9 cellular contexts compared by ENCODE assay signal in the genomic region with DNA sequence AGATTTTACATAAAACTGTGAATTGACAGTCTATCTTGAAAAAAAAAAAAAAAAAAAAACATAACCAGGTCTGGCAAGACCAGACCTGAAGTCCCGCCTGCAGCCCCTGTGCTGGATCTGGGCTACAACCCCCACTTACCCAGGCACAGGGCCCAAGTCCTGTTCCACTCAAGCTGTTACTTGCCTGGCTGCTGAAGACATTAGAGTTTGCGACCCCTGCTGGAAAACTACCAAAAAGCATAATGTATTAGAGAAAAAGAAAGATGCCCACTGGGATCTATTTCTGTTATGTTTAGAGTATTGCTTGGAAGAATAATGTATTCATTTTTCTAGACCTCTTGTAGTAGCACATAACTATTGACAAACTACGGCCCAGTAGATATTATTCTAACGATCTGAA. TPM values are rescaled to one million over a fixed set of nuclear protein-coding genes. Genes with fewer than 3 reads are reported as not detected.
DNase-seq lines count a peak whose midpoint lies in the region; ATAC-seq and TF ChIP-seq lines count a peak whose summit lies in the region.
"Had no signal": no experiment of that assay in that cellular context is flagged by ENCODE, and none has a peak within 500 bp of the region (broad histone marks: within the 10 kb centered on the region; RNA-seq: fewer than 3 reads in every experiment).

No MANE protein-coding gene starts in this region.

- TF ChIP-seq CTCF in KMS-11 (conservative IDR thresholded peaks at IDR 0.05; ENCODE audit: low read depth, low read length) (peak; percentile 48), liver (IDR thresholded peaks at IDR 0.05; ENCODE audit: low read depth, low read length, missing input control) (no peak)

- CTCF ChIA-PET in activated CD4-positive, alpha-beta T cell treated with anti-CD3 and anti-CD28 coated beads, Interleukin-2, amount 10 ng/mL, durations not matched to agents 7 days and 5 days (lab: Charles Lee), result interaction anchor here (0.7 kb wide), 1 partner anchor 18 kb away, joined by 5 read pairs; no protein-coding TSS in a partner anchor

- POLR2A ChIA-PET in activated CD4-positive, alpha-beta T cell treated with anti-CD3 and anti-CD28 coated beads, Interleukin-2, amount 10 ng/mL, durations not matched to agents 7 days and 5 days (lab: Charles Lee), result no interaction called here

- no peaks in the 10 kb centered on the region for H3K9me3 Mint-ChIP-seq in activated CD4-positive, alpha-beta T cell treated with anti-CD3 and anti-CD28 coated beads, Interleukin-2, amount 10 ng/mL, durations not matched to agents 7 days and 5 days

- peak; percentile 13 for DNase-seq in stimulated activated CD4-positive, alpha-beta T cell treated with anti-CD3 and anti-CD28 coated beads, Interleukin-2, amount 100 ng/mL, for 4 hours (ENCODE audit: low read depth)
- no peak for DNase-seq in stimulated activated CD4-positive, alpha-beta T cell treated with anti-CD3 and anti-CD28 coated beads, Interleukin-1b, Interleukin-23, amount 100 ng/mL, for 48 hours
- DNase-seq in activated CD4-positive, alpha-beta T cell treated with anti-CD3 and anti-CD28 coated beads, Interleukin-2, amount 10 ng/mL, durations not matched to agents 7 days and 5 days, result peak; percentile 40
- no peak for DNase-seq in T1000 (lab: John Stamatoyannopoulos, UW)

- H3K9ac ChIP-seq in KMS-11 (no peak overlapping the region), liver (ENCODE audit: low read depth in 1 of 2, low read length in 2 of 2) (no peak overlapping the region)

- no peak overlapping the region for H2AFZ ChIP-seq in KMS-11 (ENCODE audit: low read depth)

- no peaks in the 10 kb centered on the region for H3K27me3 ChIP-seq in KMS-11 (ENCODE audit: insufficient read depth, low read depth)
- H3K27me3 ChIP-seq in liver (ENCODE audit: control insufficient read depth in 4 of 4, insufficient read depth in 4 of 4, low read length in 3 of 4), result peaks cover 0 to 14% (median 6%) of the 10 kb centered on the region in 4 donors

- H3K27ac Mint-ChIP-seq in activated CD4-positive, alpha-beta T cell treated with anti-CD3 and anti-CD28 coated beads, Interleukin-2, amount 10 ng/mL, durations not matched to agents 7 days and 5 days, result no peak overlapping the region

- H3K36me3 ChIP-seq in KMS-11 (ENCODE audit: insufficient read depth), result no peaks in the 10 kb centered on the region
- H3K36me3 ChIP-seq in liver (ENCODE audit: control insufficient read depth in 4 of 4, insufficient read depth in 3 of 4, low read depth in 1 of 4, low read length in 3 of 4), result no peaks in the 10 kb centered on the region
- H3K36me3 ChIP-seq: neutrophil had no signal

- H3K4me2 ChIP-seq in KMS-11, result no peak overlapping the region

- TF ChIP-seq RAD21 in liver (IDR thresholded peaks at IDR 0.05), result peak; percentile 13 to 49

- H3K36me3 Mint-ChIP-seq in activated CD4-positive, alpha-beta T cell treated with anti-CD3 and anti-CD28 coated beads, Interleukin-2, amount 10 ng/mL, durations not matched to agents 7 days and 5 days (ENCODE audit: low read depth), result no peaks in the 10 kb centered on the region

- H3K4me3 ChIP-seq in KMS-11 (IDR thresholded peaks at IDR 0.05; ENCODE audit: insufficient read depth, low read depth, low read length), result no peak overlapping the region
- H3K4me3 ChIP-seq in liver (ENCODE audit: low read depth in 1 of 3, low read length in 3 of 3), result no peak overlapping the region

- H3K4me1 Mint-ChIP-seq in activated CD4-positive, alpha-beta T cell treated with anti-CD3 and anti-CD28 coated beads, Interleukin-2, amount 10 ng/mL, durations not matched to agents 7 days and 5 days, result peaks cover 13% of the 10 kb centered on the region

- 58% methylated on average over 4 of the region's 4 CpGs for WGBS in liver

- H3K27me3 Mint-ChIP-seq in activated CD4-positive, alpha-beta T cell treated with anti-CD3 and anti-CD28 coated beads, Interleukin-2, amount 10 ng/mL, durations not matched to agents 7 days and 5 days, result peaks cover 20% of the 10 kb centered on the region

- no peak overlapping the region for H3K4me3 Mint-ChIP-seq in activated CD4-positive, alpha-beta T cell treated with anti-CD3 and anti-CD28 coated beads, Interleukin-2, amount 10 ng/mL, durations not matched to agents 7 days and 5 days

- no peaks in the 10 kb centered on the region for H3K79me2 ChIP-seq in KMS-11 (ENCODE audit: insufficient read depth, low read depth)

- H3K27ac ChIP-seq in KMS-11 (no peak overlapping the region), liver (ENCODE audit: low read depth in 1 of 2, low read length in 2 of 2) (no peak overlapping the region)
- H3K27ac ChIP-seq: neutrophil had no signal

- no peaks in the 10 kb centered on the region for H3K9me3 ChIP-seq in liver (ENCODE audit: control insufficient read depth in 4 of 4, low read length in 3 of 4)
- H3K9me3 ChIP-seq: neutrophil had no signal

- ATAC-seq in HG02981 (IDR thresholded peaks at IDR 0.05; ENCODE audit: unreplicated experiment) (no peak), HG02610 (IDR thresholded peaks at IDR 0.05; ENCODE audit: unreplicated experiment) (no peak)

- H3K4me1 ChIP-seq in KMS-11 (ENCODE audit: low read depth, poor library complexity, severe bottlenecking) (no peaks in the 10 kb centered on the region), liver (ENCODE audit: control insufficient read depth in 4 of 4, insufficient read depth in 4 of 4, low read length in 3 of 4) (peaks cover 4 to 13% (median 8%) of the 10 kb centered on the region in 4 donors)

- no peaks in the 10 kb centered on the region for H4K20me1 ChIP-seq in KMS-11 (ENCODE audit: insufficient read depth)

TF ChIP-seq in liver, 16 proteins besides CTCF, POLR2A, EP300 and RAD21:
- TF ChIP-seq TAF1 (conservative IDR thresholded peaks at IDR 0.05) (no peak), NR2F2 (IDR thresholded peaks at IDR 0.05) (no peak), ATF3 (IDR thresholded peaks at IDR 0.05) (no peak), GABPA (IDR thresholded peaks at IDR 0.05 in 1 of 2, conservative IDR thresholded peaks at IDR 0.05 in 1 of 2) (no peak), HNF4G (IDR thresholded peaks at IDR 0.05) (no peak), HNF4A (conservative IDR thresholded peaks at IDR 0.05) (no peak), EGR1 (IDR thresholded peaks at IDR 0.05; ENCODE audit: low read depth in 2 of 2) (no peak), FOXA2 (IDR thresholded peaks at IDR 0.05) (no peak), JUND (IDR thresholded peaks at IDR 0.05) (no peak), REST (IDR thresholded peaks at IDR 0.05) (no peak), YY1 (IDR thresholded peaks at IDR 0.05) (no peak), SP1 (IDR thresholded peaks at IDR 0.05) (no peak), MAX (IDR thresholded peaks at IDR 0.05) (no peak), FOXA1 (IDR thresholded peaks at IDR 0.05) (no peak), RXRA (IDR thresholded peaks at IDR 0.05) (no peak)
- TF ChIP-seq, protein P1, sequence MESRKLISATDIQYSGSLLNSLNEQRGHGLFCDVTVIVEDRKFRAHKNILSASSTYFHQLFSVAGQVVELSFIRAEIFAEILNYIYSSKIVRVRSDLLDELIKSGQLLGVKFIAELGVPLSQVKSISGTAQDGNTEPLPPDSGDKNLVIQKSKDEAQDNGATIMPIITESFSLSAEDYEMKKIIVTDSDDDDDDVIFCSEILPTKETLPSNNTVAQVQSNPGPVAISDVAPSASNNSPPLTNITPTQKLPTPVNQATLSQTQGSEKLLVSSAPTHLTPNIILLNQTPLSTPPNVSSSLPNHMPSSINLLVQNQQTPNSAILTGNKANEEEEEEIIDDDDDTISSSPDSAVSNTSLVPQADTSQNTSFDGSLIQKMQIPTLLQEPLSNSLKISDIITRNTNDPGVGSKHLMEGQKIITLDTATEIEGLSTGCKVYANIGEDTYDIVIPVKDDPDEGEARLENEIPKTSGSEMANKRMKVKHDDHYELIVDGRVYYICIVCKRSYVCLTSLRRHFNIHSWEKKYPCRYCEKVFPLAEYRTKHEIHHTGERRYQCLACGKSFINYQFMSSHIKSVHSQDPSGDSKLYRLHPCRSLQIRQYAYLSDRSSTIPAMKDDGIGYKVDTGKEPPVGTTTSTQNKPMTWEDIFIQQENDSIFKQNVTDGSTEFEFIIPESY (IDR thresholded peaks at IDR 0.05), result no peak

RNA-seq across cellular contexts. Expression of gene HS3ST1, which starts 4.7 kb away (rescaled TPM):
- total RNA-seq in activated CD4-positive, alpha-beta T cell treated with anti-CD3 and anti-CD28 coated beads, Interleukin-2, amount 10 ng/mL, durations not matched to agents 7 days and 5 days, result not detected
- under 1 TPM; 0.25 to 0.28 TPM for total RNA-seq in liver
- under 1 TPM; 0.31 to 0.75 TPM for polyA plus RNA-seq in liver

Comparison
In these comparisons a context has a peak if more than half of its experiments do, and no peak if none do; other contexts are left out.
1. DNase-seq: peak in stimulated activated CD4-positive, alpha-beta T cell treated with anti-CD3 and anti-CD28 coated beads, Interleukin-2, amount 100 ng/mL, for 4 hours (single experiment) and activated CD4-positive, alpha-beta T cell treated with anti-CD3 and anti-CD28 coated beads, Interleukin-2, amount 10 ng/mL, durations not matched to agents 7 days and 5 days (single experiment); none in stimulated activated CD4-positive, alpha-beta T cell treated with anti-CD3 and anti-CD28 coated beads, Interleukin-1b, Interleukin-23, amount 100 ng/mL, for 48 hours (single experiment) and T1000 (single experiment).